In genomic region chr1:31577515-31578191, GRCh38 we compare ENCODE assay signal across 10 cellular contexts. TPM values are rescaled to one million over a fixed set of nuclear protein-coding genes. Genes with fewer than 3 reads are reported as not detected.
A peak's percentile ranks its signal among the peaks of the same experiment; 100 is the strongest.
DNase-seq lines count a peak whose midpoint lies in the region; ATAC-seq and TF ChIP-seq lines count a peak whose summit lies in the region.
"Had no signal": no experiment of that assay in that cellular context is flagged by ENCODE, and none has a peak within 500 bp of the region (broad histone marks: within the 10 kb centered on the region; RNA-seq: fewer than 3 reads in every experiment).

No MANE protein-coding gene starts in this region.

- H3K27ac Mint-ChIP-seq in endodermal cell, result no peak overlapping the region
- no peak overlapping the region for H3K27ac Mint-ChIP-seq in chondrocyte (ENCODE audit: unreplicated experiment)

- H3K36me3 Mint-ChIP-seq in endodermal cell (ENCODE audit: low read depth) (no peaks in the 10 kb centered on the region), chondrocyte (ENCODE audit: low read depth) (no peaks in the 10 kb centered on the region)

- no peaks in the 10 kb centered on the region for H3K9me3 ChIP-seq in endodermal cell (ENCODE audit: control insufficient read depth, low read length)

- no peak for ATAC-seq in GM18519 (IDR thresholded peaks at IDR 0.05; ENCODE audit: low FRiP score, unreplicated experiment)

- H3K27me3 Mint-ChIP-seq in endodermal cell (ENCODE audit: insufficient read depth) (peaks cover 6% of the 10 kb centered on the region), chondrocyte (ENCODE audit: low read depth) (no peaks in the 10 kb centered on the region)

- no peak overlapping the region for H3K9ac ChIP-seq in endodermal cell (ENCODE audit: extremely low read depth, low read length, poor library complexity, severe bottlenecking)

- H3K9me3 Mint-ChIP-seq in endodermal cell, result no peaks in the 10 kb centered on the region
- no peaks in the 10 kb centered on the region for H3K9me3 Mint-ChIP-seq in chondrocyte (ENCODE audit: low read depth)

- no peaks in the 10 kb centered on the region for H3K36me3 ChIP-seq in endodermal cell (ENCODE audit: control insufficient read depth, insufficient read depth, low read length)

- H3K4me1 Mint-ChIP-seq in endodermal cell, result peaks cover 19% of the 10 kb centered on the region
- peaks cover 39% of the 10 kb centered on the region for H3K4me1 Mint-ChIP-seq in chondrocyte (ENCODE audit: low read depth)

- no peak overlapping the region for H3K27ac ChIP-seq in endodermal cell (ENCODE audit: low read depth, low read length)
- H3K27ac ChIP-seq: SK-N-MC had no signal

- 79 to 87% methylated on average over 4 to 6 of the region's 6 CpGs for WGBS in endodermal cell (ENCODE audit: insufficient coverage in 1 of 2, insufficient read length in 1 of 2), 2 experiments

- H3K4me3 Mint-ChIP-seq in endodermal cell, result no peak overlapping the region
- H3K4me3 Mint-ChIP-seq in chondrocyte (ENCODE audit: unreplicated experiment), result no peak overlapping the region

- H3K4me1 ChIP-seq in endodermal cell (ENCODE audit: control insufficient read depth, insufficient read depth, low read length), result no peaks in the 10 kb centered on the region

- peak; percentile 89 for DNase-seq in NCI-H226
- peak; percentile 54 for DNase-seq in endodermal cell
- DNase-seq in lung microvascular endothelial cell (ENCODE audit: low read depth in 2 of 2), result peak; percentile 48 to 66
- DNase-seq in ureter (ENCODE audit: low spot score), result peak; percentile 51
- no peak for DNase-seq in activated effector memory CD4-positive, alpha-beta T cell treated with anti-CD3 and anti-CD28 coated beads, Interleukin-2, amount 50 U/mL, for 16 hours
- no peak for DNase-seq in chondrocyte (ENCODE audit: low spot score)
- DNase-seq: hippocampal formation, NCI-H146 had no signal

- H3K27me3 ChIP-seq in endodermal cell (ENCODE audit: control insufficient read depth, insufficient read depth, low read length, poor library complexity, severe bottlenecking), result no peaks in the 10 kb centered on the region

- no peak overlapping the region for H3K4me3 ChIP-seq in endodermal cell (ENCODE audit: low read length)
- H3K4me3 ChIP-seq: SK-N-MC had no signal

- TF ChIP-seq CTCF in endodermal cell (conservative IDR thresholded peaks at IDR 0.05), result no peak
- TF ChIP-seq CTCF in chondrocyte (IDR thresholded peaks at IDR 0.05), result no peak

RNA-seq across cellular contexts. Expression of gene TINAGL1, which starts 1.3 kb away (rescaled TPM):
- total RNA-seq in endodermal cell (1 to 10 TPM; 3.0 to 3.4 TPM), lung microvascular endothelial cell (229 and 317 TPM in 2 replicates), ureter (218 TPM), chondrocyte (4.7 to 154 TPM (median 147 TPM) in 3 replicates)
- polyA plus RNA-seq in endodermal cell (2013, experiment 1 of 2), result 1.0 TPM
- polyA plus RNA-seq in endodermal cell (2013, experiment 2 of 2), result 0.70 TPM

RNA-seq across cellular contexts. Expression of gene HCRTR1, which starts 39.8 kb away (rescaled TPM):
- total RNA-seq in endodermal cell (not detected), lung microvascular endothelial cell (1.5 and 5.4 TPM in 2 replicates), ureter (not detected), chondrocyte (0.21 to 0.45 TPM in 2 of 3 replicates, not detected in the other)
- 0.28 TPM for polyA plus RNA-seq in endodermal cell (2013, experiment 1 of 2)
- polyA plus RNA-seq in endodermal cell (2013, experiment 2 of 2), result not detected

Comparison
In these comparisons a context has a peak if more than half of its experiments do, and no peak if none do; other contexts are left out.
1. DNase-seq: peak in NCI-H226 (single experiment), endodermal cell (single experiment), lung microvascular endothelial cell (2 of 2) and ureter (single experiment); none in activated effector memory CD4-positive, alpha-beta T cell treated with anti-CD3 and anti-CD28 coated beads, Interleukin-2, amount 50 U/mL, for 16 hours (single experiment) and chondrocyte (single experiment).